In the genomic region with DNA sequence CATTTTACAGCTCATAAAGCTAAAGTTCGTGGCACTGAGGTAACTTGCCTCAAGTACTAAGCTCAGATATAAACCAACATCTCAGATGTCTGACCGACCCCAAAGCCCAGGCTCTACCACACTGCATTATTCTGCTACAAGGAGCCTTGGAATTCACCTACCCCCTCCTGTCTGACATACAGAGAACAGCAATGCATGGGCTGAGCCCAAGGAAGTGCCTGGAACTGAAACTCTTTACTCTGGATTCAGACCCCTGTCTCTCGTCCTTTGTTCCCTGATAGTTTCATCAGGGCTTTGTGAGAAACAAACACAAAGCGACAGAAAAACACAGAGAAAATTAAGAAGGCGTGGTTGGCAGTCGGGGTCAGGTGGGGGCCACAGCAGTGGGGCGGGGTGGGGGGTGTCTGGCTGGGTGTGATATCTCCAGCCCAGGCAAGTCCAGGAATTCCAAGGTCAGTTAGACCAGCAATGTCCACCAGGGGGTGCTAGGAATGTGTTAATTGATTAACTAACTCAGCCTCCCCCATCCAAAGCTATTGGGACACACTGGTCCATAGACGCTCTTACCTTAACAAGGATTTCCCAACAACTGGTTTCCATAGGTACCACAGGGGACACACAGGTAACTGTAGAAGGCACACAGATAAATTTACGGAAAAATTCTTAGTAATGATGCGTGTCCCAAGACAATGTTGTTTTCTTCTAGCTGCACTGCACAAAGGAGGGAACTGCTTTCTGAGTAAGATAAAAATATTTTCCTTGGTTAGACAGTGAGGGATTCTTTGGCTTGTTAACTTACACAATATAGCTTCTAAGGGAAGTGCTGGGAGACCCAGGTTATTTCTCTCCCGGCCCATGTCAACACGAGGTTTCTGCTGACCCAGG, we compare ENCODE assay signal across 10 cellular contexts. TPM values are rescaled to one million over a fixed set of nuclear protein-coding genes. Genes with fewer than 3 reads are reported as not detected.
A peak's percentile ranks its signal among the peaks of the same experiment; 100 is the strongest.
DNase-seq lines count a peak whose midpoint lies in the region; TF ChIP-seq lines count a peak whose summit lies in the region.
"Had no signal": no experiment of that assay in that cellular context is flagged by ENCODE, and none has a peak within 500 bp of the region (broad histone marks: within the 10 kb centered on the region; RNA-seq: fewer than 3 reads in every experiment).

No MANE protein-coding gene starts in this region.

- peaks cover 3 to 6% of the 10 kb centered on the region in 2 donors for H3K4me1 Mint-ChIP-seq in immature natural killer cell

- in situ Hi-C loops in brain microvascular endothelial cell (cut with HindIII; ENCODE audit: low pct_ligation_motif_present, low sequenced_read_pairs): no loop called here

- H3K27me3 Mint-ChIP-seq in immature natural killer cell (ENCODE audit: low read depth in 3 of 3): peaks cover 1 to 7% (median 2%) of the 10 kb centered on the region in 3 donors

- no peaks in the 10 kb centered on the region for H3K9me3 Mint-ChIP-seq in immature natural killer cell

- TF ChIP-seq CTCF in AG10803 (conservative IDR thresholded peaks at IDR 0.05; ENCODE audit: low read length) (peak; percentile 78), GM10266 (IDR thresholded peaks at IDR 0.05; ENCODE audit: control insufficient read depth, insufficient read depth, low read depth, missing control alignments) (peak; percentile 66), brain microvascular endothelial cell (IDR thresholded peaks at IDR 0.05; ENCODE audit: low read depth, low read length, missing control alignments) (peak; percentile 77), kidney epithelial cell (IDR thresholded peaks at IDR 0.05; ENCODE audit: insufficient read depth, low read length, poor library complexity, severe bottlenecking) (peak; percentile 72)

- H3K36me3 ChIP-seq in brain microvascular endothelial cell (replicated peaks): no peaks in the 10 kb centered on the region
- no peaks in the 10 kb centered on the region for H3K36me3 ChIP-seq in kidney epithelial cell (ENCODE audit: control insufficient read depth, insufficient read depth, low read length)

- no peak overlapping the region for H3K27ac Mint-ChIP-seq in immature natural killer cell
- H3K27ac Mint-ChIP-seq: T-cell had no signal

- DNase-seq in AG10803 (ENCODE audit: low read depth) (peak; percentile 74), GM10266 (ENCODE audit: extremely low spot score) (peak; percentile 61), HK-2 (ENCODE audit: unreplicated experiment) (peak; percentile 45), OCI-M2 (lab: John Stamatoyannopoulos, UW; ENCODE audit: unreplicated experiment) (peak; percentile 20), brain microvascular endothelial cell (peak; percentile 73), kidney epithelial cell (ENCODE audit: low read depth) (peak; percentile 39), immature natural killer cell (no peak)
- peak; percentile 77 for DNase-seq in stimulated activated CD8-positive, alpha-beta memory T cell treated with anti-CD3 and anti-CD28 coated beads, Interleukin-4, amount 100 ng/mL, for 48 hours

- H3K36me3 Mint-ChIP-seq in immature natural killer cell: no peaks in the 10 kb centered on the region
- H3K36me3 Mint-ChIP-seq: T-cell had no signal

- no peak overlapping the region for H3K27ac ChIP-seq in brain microvascular endothelial cell
- H3K27ac ChIP-seq: skin epidermis had no signal

- H3K27me3 ChIP-seq in brain microvascular endothelial cell (replicated peaks) (no peaks in the 10 kb centered on the region), kidney epithelial cell (ENCODE audit: control insufficient read depth, insufficient read depth, low read length) (peaks cover 4% of the 10 kb centered on the region)

- H3K4me3 ChIP-seq in AG10803 (ENCODE audit: low read length): no peak overlapping the region
- no peak overlapping the region for H3K4me3 ChIP-seq in brain microvascular endothelial cell (ENCODE audit: low read depth, low read length)
- no peak overlapping the region for H3K4me3 ChIP-seq in kidney epithelial cell (ENCODE audit: low read depth, low read length)
- H3K4me3 ChIP-seq: skin epidermis had no signal

- H3K4me3 Mint-ChIP-seq in immature natural killer cell: no peak overlapping the region
- H3K4me3 Mint-ChIP-seq: T-cell had no signal

RNA-seq across cellular contexts. Expression of a gene that starts 18.8 kb away (rescaled TPM):
- total RNA-seq in kidney epithelial cell: not detected in 2 replicates
- not detected for polyA plus RNA-seq in immature natural killer cell

Comparison
In these comparisons a context has a peak if more than half of its experiments do, and no peak if none do; other contexts are left out.
1. DNase-seq: peak in AG10803 (single experiment), GM10266 (single experiment), HK-2 (single experiment), OCI-M2 (single experiment), brain microvascular endothelial cell (single experiment), kidney epithelial cell (single experiment) and stimulated activated CD8-positive, alpha-beta memory T cell treated with anti-CD3 and anti-CD28 coated beads, Interleukin-4, amount 100 ng/mL, for 48 hours (single experiment); none in immature natural killer cell (0 of 3).
2. Peak in every context shown above with its lines, with median percentiles within 50 percentile points of each other: CTCF ChIP-seq.